In the genomic region with DNA sequence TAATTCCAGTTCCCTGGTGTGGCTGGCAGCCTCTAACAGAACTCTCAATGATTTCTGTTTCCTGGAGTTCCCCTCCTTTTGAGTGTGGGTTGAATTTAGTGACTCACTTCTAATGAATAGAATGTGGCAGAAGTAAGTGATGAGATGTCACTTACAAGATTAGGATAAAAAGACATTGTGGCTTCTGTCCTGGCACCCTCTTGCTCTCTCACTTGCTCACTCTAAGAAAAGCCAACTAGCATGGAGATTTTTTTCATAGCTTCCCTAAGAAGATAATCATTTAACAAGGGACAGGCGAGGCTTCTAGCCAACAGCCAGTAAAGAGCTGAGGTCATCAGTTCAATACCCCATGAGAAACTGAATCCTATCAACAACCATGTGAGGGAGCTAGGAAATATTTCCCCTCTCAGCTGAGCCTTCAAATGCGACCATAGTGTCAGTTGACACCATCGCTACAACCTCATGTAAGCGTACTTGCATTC, we compare ENCODE assay signal across 8 cellular contexts.
A peak's percentile ranks its signal among the peaks of the same experiment; 100 is the strongest.
DNase-seq lines count a peak whose midpoint lies in the region; ATAC-seq and TF ChIP-seq lines count a peak whose summit lies in the region.

No MANE protein-coding gene starts in this region.

- H3K4me3 ChIP-seq in AG10803 (ENCODE audit: low read length): no peak overlapping the region

- DNase-seq in AG10803 (ENCODE audit: low read depth) (peak; percentile 86), NCI-H2196 (lab: John Stamatoyannopoulos, UW; ENCODE audit: unreplicated experiment) (peak; percentile 85), fibroblast of gingiva (ENCODE audit: low read depth) (peak; percentile 16), cortex of kidney (lab: John Stamatoyannopoulos, UW) (no peak), 8988T (no peak), GDM1 (lab: John Stamatoyannopoulos, UW) (no peak), T-helper 9 cell (no peak)

- TF ChIP-seq CTCF in AG10803 (conservative IDR thresholded peaks at IDR 0.05; ENCODE audit: low read length): no peak

- peak; percentile 20 for ATAC-seq in GM19025 (IDR thresholded peaks at IDR 0.05; ENCODE audit: low read depth, unreplicated experiment)

Comparison
In these comparisons a context has a peak if more than half of its experiments do, and no peak if none do; other contexts are left out.
1. DNase-seq: peak in AG10803 (single experiment), NCI-H2196 (single experiment) and fibroblast of gingiva (single experiment); none in cortex of kidney (single experiment), 8988T (single experiment), GDM1 (single experiment) and T-helper 9 cell (single experiment).